8 cellular contexts compared by ENCODE assay signal in the genomic region with DNA sequence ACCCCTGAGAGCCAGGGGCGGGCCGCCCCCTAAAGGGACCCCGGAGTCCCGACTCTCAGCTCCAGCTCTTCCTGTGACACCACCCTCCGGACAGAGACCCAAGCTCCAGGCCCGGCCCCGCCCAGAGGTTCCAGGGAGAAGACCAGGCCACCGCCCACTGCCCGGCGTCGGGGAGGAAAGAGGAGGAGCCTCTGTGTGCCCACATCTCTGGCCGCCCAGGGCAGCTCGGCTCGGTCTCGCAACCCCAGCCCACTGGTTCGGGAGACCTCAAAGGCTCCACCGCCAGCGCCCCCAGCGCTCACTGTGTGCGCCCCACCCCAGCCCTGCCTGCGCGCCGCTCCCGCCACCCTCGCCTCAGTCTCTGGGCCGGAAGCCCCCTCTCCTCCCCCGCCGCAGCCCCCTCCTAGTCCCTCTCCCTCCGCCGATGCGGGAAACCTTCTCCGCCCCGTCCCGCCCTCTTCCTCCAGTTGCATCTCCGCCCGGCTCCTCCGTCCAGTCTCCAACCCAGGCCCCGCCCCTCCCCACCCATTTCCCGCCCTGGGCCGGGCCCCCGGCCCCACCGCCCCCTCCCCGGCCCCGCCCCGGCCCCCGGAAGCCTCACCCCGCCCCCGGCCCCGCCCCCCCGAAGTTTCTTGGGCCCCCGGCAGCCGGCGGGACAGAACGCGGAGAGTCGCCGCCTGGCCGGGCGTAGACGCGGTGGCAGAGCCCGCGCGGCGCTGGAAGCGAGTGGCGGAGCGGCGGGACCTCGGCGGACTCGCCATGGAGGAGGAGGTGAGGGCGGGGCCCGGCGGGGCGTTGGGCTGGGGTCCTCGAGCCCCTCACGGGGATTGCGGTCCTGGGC. TPM values are rescaled to one million over a fixed set of nuclear protein-coding genes. Genes with fewer than 3 reads are reported as not detected.
A peak's percentile ranks its signal among the peaks of the same experiment; 100 is the strongest.
DNase-seq lines count a peak whose midpoint lies in the region; ATAC-seq and TF ChIP-seq lines count a peak whose summit lies in the region.

A gene with protein sequence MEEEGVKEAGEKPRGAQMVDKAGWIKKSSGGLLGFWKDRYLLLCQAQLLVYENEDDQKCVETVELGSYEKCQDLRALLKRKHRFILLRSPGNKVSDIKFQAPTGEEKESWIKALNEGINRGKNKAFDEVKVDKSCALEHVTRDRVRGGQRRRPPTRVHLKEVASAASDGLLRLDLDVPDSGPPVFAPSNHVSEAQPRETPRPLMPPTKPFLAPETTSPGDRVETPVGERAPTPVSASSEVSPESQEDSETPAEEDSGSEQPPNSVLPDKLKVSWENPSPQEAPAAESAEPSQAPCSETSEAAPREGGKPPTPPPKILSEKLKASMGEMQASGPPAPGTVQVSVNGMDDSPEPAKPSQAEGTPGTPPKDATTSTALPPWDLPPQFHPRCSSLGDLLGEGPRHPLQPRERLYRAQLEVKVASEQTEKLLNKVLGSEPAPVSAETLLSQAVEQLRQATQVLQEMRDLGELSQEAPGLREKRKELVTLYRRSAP (plus strand): TSS at position 658 of the 841 bp plus-strand sequence. CDS start 102 bp downstream, at position 760.

- ATAC-seq in HG02759 (IDR thresholded peaks at IDR 0.05; ENCODE audit: unreplicated experiment), result peak; percentile 63
- peak; percentile 90 to 91 for ATAC-seq in left cardiac atrium
- peak; percentile 92 to 94 for ATAC-seq in upper lobe of left lung (ENCODE audit: low FRiP score in 2 of 2)

- peak within 1 kb of the TSS; percentile 61 to 99 (median 93) for H3K4me3 ChIP-seq in upper lobe of left lung

- H3K27me3 ChIP-seq in upper lobe of left lung, result no peaks in the 10 kb centered on the region

- peak within 1 kb of the TSS; percentile 93 to 99 (median 96) for H3K27ac ChIP-seq in upper lobe of left lung

- intact Hi-C loops in T-helper 1 cell treated with Interleukin-12 subunit alpha and Interleukin-12 subunit beta and Interleukin-4 antibody, amounts not matched to agents 30 ng/mL and 1 ng/mL, for 36 hours (cut with micrococcal nuclease), result loop anchor here (1.0 to 5.0 kb wide), 7 partner anchors 16 to 689 kb away; a partner anchor contains a TSS
- intact Hi-C loops in left cardiac atrium (cut with DNase I), result loop anchor here (5.0 to 10.0 kb wide), 3 partner anchors 53 to 143 kb away; a partner anchor contains a TSS
- intact Hi-C loops in posterior vena cava (cut with DNase I), result loop anchor here (5.0 to 10.0 kb wide), 2 partner anchors 53 to 56 kb away; no protein-coding TSS in a partner anchor

- H3K9me3 ChIP-seq in upper lobe of left lung, result no peaks in the 10 kb centered on the region

- DNase-seq in NCI-H1436 (lab: John Stamatoyannopoulos, UW) (peak; percentile 92), amniotic epithelial cell (ENCODE audit: low read depth) (peak; percentile 90), left cardiac atrium (peak; percentile 98), posterior vena cava (ENCODE audit: low spot score) (peak; percentile 99), upper lobe of left lung (peak; percentile 96 to 97)

- TF ChIP-seq EP300 in upper lobe of left lung (IDR thresholded peaks at IDR 0.05), result peak in 1 of 4 donors; percentile 6

- peak in 3 of 4 donors; percentile 60 to 85 (median 74) for TF ChIP-seq POLR2A in upper lobe of left lung (IDR thresholded peaks at IDR 0.05)

- WGBS in upper lobe of left lung, 2 donors, result 0 to 2% methylated on average over 3 to 16 of the region's 79 CpGs

- peaks cover 0 to under 1% (median under 1%) of the 10 kb centered on the region in 4 donors for H3K36me3 ChIP-seq in upper lobe of left lung

- TF ChIP-seq CTCF in GM12873 (IDR thresholded peaks at IDR 0.05; ENCODE audit: insufficient read depth, low read depth, low read length, missing control alignments) (peak; percentile 48), upper lobe of left lung (IDR thresholded peaks at IDR 0.05) (peak in 5 of 6 experiments; percentile 17 to 61 (median 43))

- H3K4me1 ChIP-seq in upper lobe of left lung, result peaks cover 39 to 61% (median 50%) of the 10 kb centered on the region in 4 donors

RNA-seq across cellular contexts. Expression of the gene that starts here (rescaled TPM):
- total RNA-seq in T-helper 1 cell treated with Interleukin-12 subunit alpha and Interleukin-12 subunit beta and Interleukin-4 antibody, amounts not matched to agents 30 ng/mL and 1 ng/mL, for 36 hours, result 33.4 and 34.7 TPM in 2 replicates
- 10 to 100 TPM; 21.3 to 27.0 TPM for total RNA-seq in left cardiac atrium
- 10 to 100 TPM; 40.9 to 50.1 TPM for total RNA-seq in posterior vena cava
- total RNA-seq in upper lobe of left lung, result 10 to 100 TPM; 21.9 to 83.0 (median 51.3) TPM

Comparison
In these comparisons a context has a peak if more than half of its experiments do, and no peak if none do; other contexts are left out.
1. Peak in every context shown above with its lines: DNase-seq, ATAC-seq, H3K4me3 ChIP-seq and H3K27ac ChIP-seq.